Comparison of ENCODE assay signal across 9 cellular contexts in the genomic region with DNA sequence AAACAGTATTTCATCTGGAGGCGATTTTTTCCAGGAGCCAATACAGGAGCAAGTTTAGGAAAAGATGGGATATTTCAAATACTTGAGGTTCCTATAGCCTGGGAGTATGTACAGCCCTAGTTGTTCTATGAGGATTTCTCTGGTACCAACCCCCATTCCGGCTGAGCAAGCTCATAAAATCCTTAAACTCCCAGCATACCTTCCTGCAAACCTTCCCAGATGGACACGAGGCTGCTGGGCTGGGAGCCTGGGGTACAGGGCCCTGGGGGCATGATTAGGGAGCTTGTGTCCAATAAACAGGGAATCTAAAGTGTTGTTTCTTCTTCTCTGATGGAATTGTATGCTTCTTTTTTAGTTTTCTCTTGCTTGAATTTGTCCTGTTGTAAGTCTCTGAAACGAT. TPM values are rescaled to one million over a fixed set of nuclear protein-coding genes. Genes with fewer than 3 reads are reported as not detected.
A peak's percentile ranks its signal among the peaks of the same experiment; 100 is the strongest.
DNase-seq lines count a peak whose midpoint lies in the region; ATAC-seq, FAIRE-seq and TF ChIP-seq lines count a peak whose summit lies in the region.
"Had no signal": no experiment of that assay in that cellular context is flagged by ENCODE, and none has a peak within 500 bp of the region (broad histone marks: within the 10 kb centered on the region; RNA-seq: fewer than 3 reads in every experiment).

No MANE protein-coding gene starts in this region.

- H3K36me3 ChIP-seq in HepG2 (replicated peaks in 1 of 2; ENCODE audit: control insufficient read depth in 1 of 2, insufficient read depth in 2 of 2, low read length in 2 of 2) (peaks cover 34 to 45% of the 10 kb centered on the region in 2 experiments), right lobe of liver (peaks cover 12 to 38% (median 28%) of the 10 kb centered on the region in 4 donors), lower lobe of right lung (peaks cover 48% of the 10 kb centered on the region), vagina (peaks cover 0 to 38% of the 10 kb centered on the region in 2 donors)

- TF ChIP-seq RAD21 in HepG2 (CRISPR knock-in tag; IDR thresholded peaks at IDR 0.05) = no peak

- POLR2A ChIA-PET in HepG2 (lab: Yijun Ruan, JAX) = interaction anchor here (0.5 to 4.8 kb wide), 9 partner anchors 11 to 208 kb away, joined by 3 to 78 read pairs (median 5); partner anchors contain the start of genes APOM, BAG6, C6orf47 and CSNK2B

- H3K4me2 ChIP-seq in HepG2 (ENCODE audit: low read depth, low read length) = peak overlapping the region; percentile 98

- peaks cover 11% of the 10 kb centered on the region; the same call in 1 of the 2 replicates for H4K20me1 ChIP-seq in HepG2 (ENCODE audit: insufficient read depth, low read length)

- intact Hi-C loops in HepG2 (cut with micrococcal nuclease; ENCODE audit: unreplicated experiment) (loop anchor here (5.0 kb wide), 1 partner anchor 45 kb away; the partner anchor contains the start of genes CSNK2B and LY6G5B), right lobe of liver (cut with DNase I) (no loop called here), lower lobe of right lung (cut with DNase I) (no loop called here), vagina (cut with DNase I) (no loop called here)

- H3K9me3 ChIP-seq in HepG2 (ENCODE audit: low read length) = no peaks in the 10 kb centered on the region
- H3K9me3 ChIP-seq in right lobe of liver = no peaks in the 10 kb centered on the region
- no peaks in the 10 kb centered on the region for H3K9me3 ChIP-seq in lower lobe of right lung
- H3K9me3 ChIP-seq in vagina = no peaks in the 10 kb centered on the region

- in situ Hi-C loops in HepG2 (cut with HindIII; ENCODE audit: extremely low pct_ligation_motif_present, low pct_unique_long_range_greater_than_20kb) = no loop called here
- in situ Hi-C loops in astrocyte of the cerebellum (cut with HindIII; ENCODE audit: low sequenced_read_pairs) = no loop called here

- H3K4me1 ChIP-seq in HepG2 (ENCODE audit: insufficient read depth, low read length) (peaks cover 21% of the 10 kb centered on the region), right lobe of liver (peaks cover 0 to 8% (median 4%) of the 10 kb centered on the region in 4 donors), lower lobe of right lung (peaks cover 22% of the 10 kb centered on the region), vagina (peaks cover 18% of the 10 kb centered on the region)

- CTCF ChIA-PET in HepG2 (lab: Yijun Ruan, JAX; ENCODE audit: low intra/inter-chr PET ratio, low total read pairs) = no interaction called here

- H3K27me3 ChIP-seq in HepG2 (ENCODE audit: control insufficient read depth in 1 of 2, insufficient read depth in 2 of 2, low read length in 2 of 2) = no peaks in the 10 kb centered on the region; a peak in 1 of 5 replicates
- no peaks in the 10 kb centered on the region for H3K27me3 ChIP-seq in right lobe of liver
- no peaks in the 10 kb centered on the region for H3K27me3 ChIP-seq in lower lobe of right lung (ENCODE audit: low read depth)
- no peaks in the 10 kb centered on the region for H3K27me3 ChIP-seq in vagina

- no peak for ATAC-seq in HepG2
- no peak for ATAC-seq in right lobe of liver
- ATAC-seq in lower lobe of right lung = no peak
- ATAC-seq in GM19395 (IDR thresholded peaks at IDR 0.05; ENCODE audit: unreplicated experiment) = no peak

- BruUV-seq in HepG2 (replicated peaks; lab: Mats Ljungman, UMichigan) = no TSS peak

- H3K27ac ChIP-seq in HepG2 (ENCODE audit: extremely low read length, insufficient read depth, low read length) (peak overlapping the region; percentile 98), right lobe of liver (peak overlapping the region in 1 of 3 donors; percentile 84), lower lobe of right lung (peak overlapping the region; percentile 97), vagina (peak overlapping the region; percentile 95)

- TF ChIP-seq EP300 in HepG2 (IDR thresholded peaks at IDR 0.05; ENCODE audit: low read depth in 2 of 2, low read length in 2 of 2) (no peak), HepG2 (CRISPR knock-in tag; IDR thresholded peaks at IDR 0.05; ENCODE audit: borderline replicate concordance) (no peak)

- TF ChIP-seq POLR2A in HepG2 (IDR thresholded peaks at IDR 0.05; ENCODE audit: insufficient read depth in 1 of 2, low read depth in 2 of 2, low read length in 2 of 2) (no peak), right lobe of liver (IDR thresholded peaks at IDR 0.05) (no peak), vagina (IDR thresholded peaks at IDR 0.05) (no peak)

- WGBS in HepG2 (ENCODE audit: low lambda C conversion rate) = 29% methylated on average over 4 of the region's 4 CpGs
- WGBS in right lobe of liver (ENCODE audit: insufficient coverage, low coverage, low lambda C conversion rate, missing lambda C conversion rate) = 34% methylated on average over 4 of the region's 4 CpGs

- H3K4me3 ChIP-seq in HepG2 (replicated peaks in 1 of 3; ENCODE audit: insufficient read depth in 1 of 3, low read depth in 2 of 3, low read length in 3 of 3) = peak overlapping the region; percentile 83 to 100 (median 99)
- H3K4me3 ChIP-seq in right lobe of liver = peak overlapping the region in 1 of 3 donors; percentile 92
- peak overlapping the region; percentile 96 for H3K4me3 ChIP-seq in astrocyte of the cerebellum (ENCODE audit: low read depth, low read length)
- H3K4me3 ChIP-seq in lower lobe of right lung = peak overlapping the region; percentile 80
- H3K4me3 ChIP-seq in vagina = peak overlapping the region; percentile 55 to 59

- no peak overlapping the region for H2AFZ ChIP-seq in HepG2 (ENCODE audit: low read length)

- H3K9ac ChIP-seq in HepG2 (ENCODE audit: insufficient read depth, low read depth, low read length) = peak overlapping the region; percentile 97

- DNase-seq in HepG2 (ENCODE audit: low spot score) (no peak), right lobe of liver (no peak), astrocyte of the cerebellum (ENCODE audit: low read depth) (no peak), lower lobe of right lung (no peak), vagina (ENCODE audit: extremely low spot score in 2 of 2) (no peak), hypothalamus (lab: John Stamatoyannopoulos, UW) (no peak), NCI-H146 treated with DMSO at 0.1 percent for 48 hours (lab: John Stamatoyannopoulos, UW; ENCODE audit: unreplicated experiment) (no peak)

- TF ChIP-seq CTCF in HepG2 (CRISPR knock-in tag; IDR thresholded peaks at IDR 0.05) (no peak), right lobe of liver (IDR thresholded peaks at IDR 0.05) (no peak), astrocyte of the cerebellum (IDR thresholded peaks at IDR 0.05; ENCODE audit: low read depth, low read length, missing control alignments) (no peak), lower lobe of right lung (IDR thresholded peaks at IDR 0.05) (no peak), vagina (IDR thresholded peaks at IDR 0.05) (no peak)

- peaks cover 37% of the 10 kb centered on the region for H3K79me2 ChIP-seq in HepG2 (ENCODE audit: insufficient read depth, low read length)

- no peak for FAIRE-seq in HepG2 (lab: Jason Lieb, UNC)
- FAIRE-seq: GM18507 had no signal

RNA-seq across cellular contexts. Expression of gene PRRC2A, which starts 1.5 kb away (rescaled TPM):
- 37.2 and 38.9 TPM in 2 replicates for total RNA-seq in HepG2 (2016; rRNA removed; fragmentation: Illumina TruSeq; extraction: Trizol)
- total RNA-seq in HepG2 (2016; cell fraction: cytosol; rRNA removed; fragmentation: Illumina TruSeq; extraction: Trizol; ENCODE audit: low read depth) = 32.5 and 32.7 TPM in 2 replicates
- 32.8 and 40.6 TPM in 2 replicates for total RNA-seq in HepG2 (2016; cell fraction: insoluble cytoplasmic fraction; rRNA removed; fragmentation: Illumina TruSeq; extraction: Trizol)
- total RNA-seq in HepG2 (2016; cell fraction: membrane; rRNA removed; fragmentation: Illumina TruSeq; extraction: Trizol) = 32.8 and 40.2 TPM in 2 replicates
- total RNA-seq in HepG2 (2016; cell fraction: nucleus; rRNA removed; fragmentation: Illumina TruSeq; extraction: Trizol) = 58.3 and 69.5 TPM in 2 replicates
- 47.4 and 60.5 TPM in 2 replicates for polyA plus RNA-seq in HepG2 (2011; rRNA removed)
- 21.8 and 30.2 TPM in 2 replicates for polyA plus RNA-seq in HepG2 (2011; cell fraction: cytosol; rRNA removed)
- 235 and 263 TPM in 2 replicates for polyA plus RNA-seq in HepG2 (2011; cell fraction: nucleus; rRNA removed)
- 80.6 and 104 TPM in 2 replicates for polyA plus RNA-seq in HepG2 (2012)
- polyA plus RNA-seq in HepG2 (2016; cell fraction: cytosol; fragmentation: Illumina TruSeq; extraction: Trizol; ENCODE audit: low read depth) = 12.1 and 13.9 TPM in 2 replicates
- 59.6 and 89.4 TPM in 2 replicates for polyA plus RNA-seq in HepG2 (2016; cell fraction: insoluble cytoplasmic fraction; fragmentation: Illumina TruSeq; extraction: Trizol; ENCODE audit: low read depth)
- polyA plus RNA-seq in HepG2 (2016; cell fraction: membrane; fragmentation: Illumina TruSeq; extraction: Trizol; ENCODE audit: low read depth) = 26.0 and 31.8 TPM in 2 replicates
- polyA plus RNA-seq in HepG2 (2016; cell fraction: nucleus; fragmentation: Illumina TruSeq; extraction: Trizol; ENCODE audit: insufficient read depth, low read depth) = 182 and 188 TPM in 2 replicates
- polyA minus RNA-seq in HepG2 (2011; rRNA and poly(A)+ RNA removed; ENCODE audit: low replicate concordance) = 50.3 and 66.9 TPM in 2 replicates
- polyA minus RNA-seq in HepG2 (2011; cell fraction: cytosol; rRNA and poly(A)+ RNA removed) = 51.5 and 53.4 TPM in 2 replicates
- polyA minus RNA-seq in HepG2 (2011; cell fraction: nucleus; rRNA and poly(A)+ RNA removed) = 120 and 136 TPM in 2 replicates
- 10 to 100 TPM; 34.7 to 59.6 (median 39.4) TPM for total RNA-seq in right lobe of liver
- total RNA-seq in lower lobe of right lung = 133 TPM
- 74.6 TPM for total RNA-seq in vagina

RNA-seq across cellular contexts. Expression of gene AIF1, which starts 7.0 kb away (rescaled TPM):
- total RNA-seq in HepG2 (2016; rRNA removed; fragmentation: Illumina TruSeq; extraction: Trizol) (not detected in 2 replicates), right lobe of liver (10 to 100 TPM in 4 of 6 experiments, 1 to 10 TPM in 2; 6.7 to 28.5 (median 13.0) TPM), lower lobe of right lung (109 TPM), vagina (25.0 TPM)
- total RNA-seq in HepG2 (2016; cell fraction: cytosol; rRNA removed; fragmentation: Illumina TruSeq; extraction: Trizol; ENCODE audit: low read depth) = 0.62 and 0.91 TPM in 2 replicates
- not detected in 2 replicates for total RNA-seq in HepG2 (2016; cell fraction: insoluble cytoplasmic fraction; rRNA removed; fragmentation: Illumina TruSeq; extraction: Trizol)
- total RNA-seq in HepG2 (2016; cell fraction: membrane; rRNA removed; fragmentation: Illumina TruSeq; extraction: Trizol) = 0.48 TPM in 1 of 2 replicates, not detected in the other
- not detected in 2 replicates for total RNA-seq in HepG2 (2016; cell fraction: nucleus; rRNA removed; fragmentation: Illumina TruSeq; extraction: Trizol)
- 1.4 and 1.5 TPM in 2 replicates for polyA plus RNA-seq in HepG2 (2011; rRNA removed)
- 0.44 and 1.3 TPM in 2 replicates for polyA plus RNA-seq in HepG2 (2011; cell fraction: cytosol; rRNA removed)
- 0.72 and 1.6 TPM in 2 replicates for polyA plus RNA-seq in HepG2 (2011; cell fraction: nucleus; rRNA removed)
- polyA plus RNA-seq in HepG2 (2012) = 1.6 and 7.5 TPM in 2 replicates
- polyA plus RNA-seq in HepG2 (2016; cell fraction: cytosol; fragmentation: Illumina TruSeq; extraction: Trizol; ENCODE audit: low read depth) = 0.98 and 1.2 TPM in 2 replicates
- polyA plus RNA-seq in HepG2 (2016; cell fraction: insoluble cytoplasmic fraction; fragmentation: Illumina TruSeq; extraction: Trizol; ENCODE audit: low read depth) = 0.60 and 0.98 TPM in 2 replicates
- polyA plus RNA-seq in HepG2 (2016; cell fraction: membrane; fragmentation: Illumina TruSeq; extraction: Trizol; ENCODE audit: low read depth) = 0.76 and 1.2 TPM in 2 replicates
- 1.3 TPM in 1 of 2 replicates, not detected in the other for polyA plus RNA-seq in HepG2 (2016; cell fraction: nucleus; fragmentation: Illumina TruSeq; extraction: Trizol; ENCODE audit: insufficient read depth, low read depth)
- not detected in 2 replicates for polyA minus RNA-seq in HepG2 (2011; rRNA and poly(A)+ RNA removed; ENCODE audit: low replicate concordance)
- not detected in 2 replicates for polyA minus RNA-seq in HepG2 (2011; cell fraction: cytosol; rRNA and poly(A)+ RNA removed)
- polyA minus RNA-seq in HepG2 (2011; cell fraction: nucleus; rRNA and poly(A)+ RNA removed) = 0.75 TPM in 1 of 2 replicates, not detected in the other

RNA-seq across cellular contexts. Expression of gene NCR3, which starts 29.2 kb away (rescaled TPM):
- total RNA-seq in HepG2 (2016; rRNA removed; fragmentation: Illumina TruSeq; extraction: Trizol) = not detected in 2 replicates
- total RNA-seq in HepG2 (2016; cell fraction: cytosol; rRNA removed; fragmentation: Illumina TruSeq; extraction: Trizol; ENCODE audit: low read depth) = not detected in 2 replicates
- total RNA-seq in HepG2 (2016; cell fraction: insoluble cytoplasmic fraction; rRNA removed; fragmentation: Illumina TruSeq; extraction: Trizol) = not detected in 2 replicates
- total RNA-seq in HepG2 (2016; cell fraction: membrane; rRNA removed; fragmentation: Illumina TruSeq; extraction: Trizol) = not detected in 2 replicates
- total RNA-seq in HepG2 (2016; cell fraction: nucleus; rRNA removed; fragmentation: Illumina TruSeq; extraction: Trizol) = not detected in 2 replicates
- polyA plus RNA-seq in HepG2 (2011; rRNA removed) = not detected in 2 replicates
- polyA plus RNA-seq in HepG2 (2011; cell fraction: cytosol; rRNA removed) = not detected in 2 replicates
- not detected in 2 replicates for polyA plus RNA-seq in HepG2 (2011; cell fraction: nucleus; rRNA removed)
- not detected in 2 replicates for polyA plus RNA-seq in HepG2 (2012)
- polyA plus RNA-seq in HepG2 (2016; cell fraction: cytosol; fragmentation: Illumina TruSeq; extraction: Trizol; ENCODE audit: low read depth) = not detected in 2 replicates
- polyA plus RNA-seq in HepG2 (2016; cell fraction: insoluble cytoplasmic fraction; fragmentation: Illumina TruSeq; extraction: Trizol; ENCODE audit: low read depth) = not detected in 2 replicates
- polyA plus RNA-seq in HepG2 (2016; cell fraction: membrane; fragmentation: Illumina TruSeq; extraction: Trizol; ENCODE audit: low read depth) = not detected in 2 replicates
- polyA plus RNA-seq in HepG2 (2016; cell fraction: nucleus; fragmentation: Illumina TruSeq; extraction: Trizol; ENCODE audit: insufficient read depth, low read depth) = not detected in 2 replicates
- not detected in 2 replicates for polyA minus RNA-seq in HepG2 (2011; rRNA and poly(A)+ RNA removed; ENCODE audit: low replicate concordance)
- not detected in 2 replicates for polyA minus RNA-seq in HepG2 (2011; cell fraction: cytosol; rRNA and poly(A)+ RNA removed)
- polyA minus RNA-seq in HepG2 (2011; cell fraction: nucleus; rRNA and poly(A)+ RNA removed) = not detected in 2 replicates
- under 1 TPM in 3 of 6 experiments, not detected in 3; 0.20 to 0.55 (median 0.46) TPM for total RNA-seq in right lobe of liver
- 2.6 TPM for total RNA-seq in lower lobe of right lung
- total RNA-seq in vagina = not detected

RNA-seq across cellular contexts. Expression of gene BAG6, which starts 30.5 kb away (rescaled TPM):
- 169 and 190 TPM in 2 replicates for total RNA-seq in HepG2 (2016; rRNA removed; fragmentation: Illumina TruSeq; extraction: Trizol)
- 84.0 and 88.6 TPM in 2 replicates for total RNA-seq in HepG2 (2016; cell fraction: cytosol; rRNA removed; fragmentation: Illumina TruSeq; extraction: Trizol; ENCODE audit: low read depth)
- total RNA-seq in HepG2 (2016; cell fraction: insoluble cytoplasmic fraction; rRNA removed; fragmentation: Illumina TruSeq; extraction: Trizol) = 156 and 178 TPM in 2 replicates
- 178 and 181 TPM in 2 replicates for total RNA-seq in HepG2 (2016; cell fraction: membrane; rRNA removed; fragmentation: Illumina TruSeq; extraction: Trizol)
- total RNA-seq in HepG2 (2016; cell fraction: nucleus; rRNA removed; fragmentation: Illumina TruSeq; extraction: Trizol) = 152 and 174 TPM in 2 replicates
- 157 and 184 TPM in 2 replicates for polyA plus RNA-seq in HepG2 (2011; rRNA removed)
- 112 and 150 TPM in 2 replicates for polyA plus RNA-seq in HepG2 (2011; cell fraction: cytosol; rRNA removed)
- polyA plus RNA-seq in HepG2 (2011; cell fraction: nucleus; rRNA removed) = 529 and 638 TPM in 2 replicates
- polyA plus RNA-seq in HepG2 (2012) = 358 and 398 TPM in 2 replicates
- polyA plus RNA-seq in HepG2 (2016; cell fraction: cytosol; fragmentation: Illumina TruSeq; extraction: Trizol; ENCODE audit: low read depth) = 78.8 and 95.7 TPM in 2 replicates
- polyA plus RNA-seq in HepG2 (2016; cell fraction: insoluble cytoplasmic fraction; fragmentation: Illumina TruSeq; extraction: Trizol; ENCODE audit: low read depth) = 186 and 257 TPM in 2 replicates
- 151 and 180 TPM in 2 replicates for polyA plus RNA-seq in HepG2 (2016; cell fraction: membrane; fragmentation: Illumina TruSeq; extraction: Trizol; ENCODE audit: low read depth)
- 346 and 353 TPM in 2 replicates for polyA plus RNA-seq in HepG2 (2016; cell fraction: nucleus; fragmentation: Illumina TruSeq; extraction: Trizol; ENCODE audit: insufficient read depth, low read depth)
- 102 and 309 TPM in 2 replicates for polyA minus RNA-seq in HepG2 (2011; rRNA and poly(A)+ RNA removed; ENCODE audit: low replicate concordance)
- 190 and 207 TPM in 2 replicates for polyA minus RNA-seq in HepG2 (2011; cell fraction: cytosol; rRNA and poly(A)+ RNA removed)
- polyA minus RNA-seq in HepG2 (2011; cell fraction: nucleus; rRNA and poly(A)+ RNA removed) = 142 and 160 TPM in 2 replicates
- total RNA-seq in right lobe of liver = 100 to 1,000 TPM; 114 to 196 (median 142) TPM
- total RNA-seq in lower lobe of right lung = 253 TPM
- 139 TPM for total RNA-seq in vagina

RNA-seq across cellular contexts. Expression of gene APOM, which starts 33.7 kb away (rescaled TPM):
- total RNA-seq in HepG2 (2016; rRNA removed; fragmentation: Illumina TruSeq; extraction: Trizol) (52.9 and 98.2 TPM in 2 replicates), right lobe of liver (100 to 1,000 TPM; 100 to 182 (median 116) TPM), lower lobe of right lung (1.6 TPM), vagina (not detected)
- 43.4 and 48.4 TPM in 2 replicates for total RNA-seq in HepG2 (2016; cell fraction: cytosol; rRNA removed; fragmentation: Illumina TruSeq; extraction: Trizol; ENCODE audit: low read depth)
- 49.1 and 105 TPM in 2 replicates for total RNA-seq in HepG2 (2016; cell fraction: insoluble cytoplasmic fraction; rRNA removed; fragmentation: Illumina TruSeq; extraction: Trizol)
- 24.9 and 27.7 TPM in 2 replicates for total RNA-seq in HepG2 (2016; cell fraction: membrane; rRNA removed; fragmentation: Illumina TruSeq; extraction: Trizol)
- 80.5 and 97.5 TPM in 2 replicates for total RNA-seq in HepG2 (2016; cell fraction: nucleus; rRNA removed; fragmentation: Illumina TruSeq; extraction: Trizol)
- polyA plus RNA-seq in HepG2 (2011; rRNA removed) = 1,140 and 1,216 TPM in 2 replicates
- polyA plus RNA-seq in HepG2 (2011; cell fraction: cytosol; rRNA removed) = 931 and 1,024 TPM in 2 replicates
- polyA plus RNA-seq in HepG2 (2011; cell fraction: nucleus; rRNA removed) = 672 and 801 TPM in 2 replicates
- polyA plus RNA-seq in HepG2 (2012) = 414 and 633 TPM in 2 replicates
- 40.2 and 51.8 TPM in 2 replicates for polyA plus RNA-seq in HepG2 (2016; cell fraction: cytosol; fragmentation: Illumina TruSeq; extraction: Trizol; ENCODE audit: low read depth)
- 55.3 and 56.0 TPM in 2 replicates for polyA plus RNA-seq in HepG2 (2016; cell fraction: insoluble cytoplasmic fraction; fragmentation: Illumina TruSeq; extraction: Trizol; ENCODE audit: low read depth)
- polyA plus RNA-seq in HepG2 (2016; cell fraction: membrane; fragmentation: Illumina TruSeq; extraction: Trizol; ENCODE audit: low read depth) = 20.7 and 25.6 TPM in 2 replicates
- 129 and 139 TPM in 2 replicates for polyA plus RNA-seq in HepG2 (2016; cell fraction: nucleus; fragmentation: Illumina TruSeq; extraction: Trizol; ENCODE audit: insufficient read depth, low read depth)
- 3.4 and 446 TPM in 2 replicates for polyA minus RNA-seq in HepG2 (2011; rRNA and poly(A)+ RNA removed; ENCODE audit: low replicate concordance)
- 154 and 168 TPM in 2 replicates for polyA minus RNA-seq in HepG2 (2011; cell fraction: cytosol; rRNA and poly(A)+ RNA removed)
- 110 and 177 TPM in 2 replicates for polyA minus RNA-seq in HepG2 (2011; cell fraction: nucleus; rRNA and poly(A)+ RNA removed)

Comparison
In these comparisons a context has a peak if more than half of its experiments do, and no peak if none do; other contexts are left out.
1. RNA of gene AIF1, which starts 7.0 kb away (total RNA-seq): 109 TPM in lower lobe of right lung (single experiment), 25.0 TPM in vagina (single experiment) and 6.7 to 28.5 TPM in right lobe of liver; 0.48 to 0.91 TPM in HepG2; every median in the first group is over 4 times any median in the second.